In the genomic region with DNA sequence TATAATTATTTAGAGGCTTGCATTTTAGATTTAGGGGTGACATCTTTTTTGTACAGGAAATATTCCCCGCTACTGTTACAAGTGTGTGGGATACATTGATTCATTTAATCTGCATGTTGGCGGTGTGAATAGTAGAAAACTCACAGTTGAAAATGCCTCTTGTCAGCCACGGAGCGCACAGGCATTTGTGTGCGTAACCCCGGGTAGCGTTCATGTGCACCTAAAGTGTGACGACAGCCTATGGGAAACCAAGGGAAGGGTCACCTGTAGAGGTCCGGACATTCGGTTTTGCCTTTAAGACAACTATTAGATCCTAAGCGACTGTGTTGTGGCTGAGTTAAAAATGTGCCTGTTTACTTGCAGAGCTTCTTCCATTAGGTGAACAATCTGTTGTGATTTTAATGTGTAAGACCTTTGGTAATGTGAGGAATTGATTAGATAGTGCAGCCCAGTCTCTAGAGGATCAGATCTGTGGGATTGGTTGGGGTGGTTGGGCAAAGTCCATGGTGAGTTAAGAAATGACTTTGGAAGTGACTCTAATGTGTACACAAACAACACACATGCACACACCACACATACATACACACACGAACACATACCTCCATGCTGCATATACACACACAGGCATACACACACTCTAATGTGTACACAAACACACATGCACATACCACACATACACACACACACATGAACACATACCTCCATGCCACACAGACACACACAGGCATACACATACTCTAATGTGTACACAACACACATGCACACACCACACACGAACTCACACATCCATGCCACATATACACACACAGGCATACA, we compare ENCODE assay signal across 1 cellular context.
TF ChIP-seq lines count a peak whose summit lies in the region.

No MANE protein-coding gene starts in this region.

TF ChIP-seq in HepG2, 621 proteins besides CTCF, POLR2A, EP300 and RAD21 (continued from another document and continues in another):
- TF ChIP-seq NR0B2 (CRISPR knock-in tag; IDR thresholded peaks at IDR 0.05) (no peak), GATAD1 (CRISPR knock-in tag; IDR thresholded peaks at IDR 0.05) (no peak), ZKSCAN5 (CRISPR knock-in tag; IDR thresholded peaks at IDR 0.05) (no peak), ZNF10 (CRISPR knock-in tag; IDR thresholded peaks at IDR 0.05; ENCODE audit: borderline replicate concordance, low read depth) (no peak), ZMYM2 (CRISPR knock-in tag; IDR thresholded peaks at IDR 0.05) (no peak), ZBTB40 (IDR thresholded peaks at IDR 0.05) (peak; percentile 42), ZBTB40 (CRISPR knock-in tag; IDR thresholded peaks at IDR 0.05) (no peak), DNMT1 (CRISPR knock-in tag; IDR thresholded peaks at IDR 0.05) (no peak), RELA (CRISPR knock-in tag; IDR thresholded peaks at IDR 0.05) (no peak), MED13 (CRISPR knock-in tag; IDR thresholded peaks at IDR 0.05) (no peak), HNRNPH1 (optimal IDR thresholded peaks at IDR 0.05; ENCODE audit: low read depth, low read length) (no peak), ETV6 (CRISPR knock-in tag; conservative IDR thresholded peaks at IDR 0.05) (no peak), ZNF251 (CRISPR knock-in tag; IDR thresholded peaks at IDR 0.05) (no peak), MBD4 (IDR thresholded peaks at IDR 0.05; ENCODE audit: borderline replicate concordance, low read length) (no peak), UBTF (CRISPR knock-in tag; IDR thresholded peaks at IDR 0.05) (no peak), ARNT2 (CRISPR knock-in tag; IDR thresholded peaks at IDR 0.05; ENCODE audit: low read depth) (no peak), ZNF282 (IDR thresholded peaks at IDR 0.05; ENCODE audit: partially characterized antibody) (peak; percentile 48), ZNF383 (CRISPR knock-in tag; IDR thresholded peaks at IDR 0.05; ENCODE audit: borderline replicate concordance) (no peak), MLLT10 (CRISPR knock-in tag; IDR thresholded peaks at IDR 0.05) (no peak), PCBP2 (optimal IDR thresholded peaks at IDR 0.05; ENCODE audit: low read depth, low read length, poor library complexity, severe bottlenecking) (no peak), HNRNPK (IDR thresholded peaks at IDR 0.05; ENCODE audit: low read depth, low read length, poor library complexity, severe bottlenecking) (no peak), FOXP1 (IDR thresholded peaks at IDR 0.05) (peak; percentile 85), FOXP1 (CRISPR knock-in tag; IDR thresholded peaks at IDR 0.05) (peak; percentile 28; the same call in 1 of the 2 replicates), RAD51 (IDR thresholded peaks at IDR 0.05; ENCODE audit: borderline replicate concordance) (peak; percentile 42), ZSCAN21 (CRISPR knock-in tag; IDR thresholded peaks at IDR 0.05; ENCODE audit: borderline replicate concordance) (no peak), FOXJ3 (CRISPR knock-in tag; IDR thresholded peaks at IDR 0.05; ENCODE audit: borderline replicate concordance) (no peak), TFDP2 (CRISPR knock-in tag; IDR thresholded peaks at IDR 0.05) (no peak), CSRNP1 (CRISPR knock-in tag; IDR thresholded peaks at IDR 0.05) (no peak), LCORL (IDR thresholded peaks at IDR 0.05) (0 out of 2 replicates have a peak, but pooled peaks have one; percentile 36), LCORL (CRISPR knock-in tag; IDR thresholded peaks at IDR 0.05) (no peak), TRAFD1 (CRISPR knock-in tag; IDR thresholded peaks at IDR 0.05; ENCODE audit: borderline replicate concordance) (no peak), PRDM10 (CRISPR knock-in tag; IDR thresholded peaks at IDR 0.05; ENCODE audit: low read depth) (no peak), NFYC (CRISPR knock-in tag; IDR thresholded peaks at IDR 0.05) (no peak), ONECUT2 (CRISPR knock-in tag; IDR thresholded peaks at IDR 0.05) (no peak)
- TF ChIP-seq, protein P1, sequence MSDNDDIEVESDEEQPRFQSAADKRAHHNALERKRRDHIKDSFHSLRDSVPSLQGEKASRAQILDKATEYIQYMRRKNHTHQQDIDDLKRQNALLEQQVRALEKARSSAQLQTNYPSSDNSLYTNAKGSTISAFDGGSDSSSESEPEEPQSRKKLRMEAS (IDR thresholded peaks at IDR 0.05): no peak
- TF ChIP-seq, protein P2, sequence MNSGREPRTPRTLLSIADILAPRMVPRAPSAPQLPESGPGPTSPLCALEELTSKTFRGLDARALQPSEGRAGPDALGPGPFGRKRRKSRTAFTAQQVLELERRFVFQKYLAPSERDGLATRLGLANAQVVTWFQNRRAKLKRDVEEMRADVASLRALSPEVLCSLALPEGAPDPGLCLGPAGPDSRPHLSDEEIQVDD (CRISPR knock-in tag; IDR thresholded peaks at IDR 0.05; ENCODE audit: borderline replicate concordance): no peak
